ENCODE assay signal across 8 cellular contexts in the genomic region with DNA sequence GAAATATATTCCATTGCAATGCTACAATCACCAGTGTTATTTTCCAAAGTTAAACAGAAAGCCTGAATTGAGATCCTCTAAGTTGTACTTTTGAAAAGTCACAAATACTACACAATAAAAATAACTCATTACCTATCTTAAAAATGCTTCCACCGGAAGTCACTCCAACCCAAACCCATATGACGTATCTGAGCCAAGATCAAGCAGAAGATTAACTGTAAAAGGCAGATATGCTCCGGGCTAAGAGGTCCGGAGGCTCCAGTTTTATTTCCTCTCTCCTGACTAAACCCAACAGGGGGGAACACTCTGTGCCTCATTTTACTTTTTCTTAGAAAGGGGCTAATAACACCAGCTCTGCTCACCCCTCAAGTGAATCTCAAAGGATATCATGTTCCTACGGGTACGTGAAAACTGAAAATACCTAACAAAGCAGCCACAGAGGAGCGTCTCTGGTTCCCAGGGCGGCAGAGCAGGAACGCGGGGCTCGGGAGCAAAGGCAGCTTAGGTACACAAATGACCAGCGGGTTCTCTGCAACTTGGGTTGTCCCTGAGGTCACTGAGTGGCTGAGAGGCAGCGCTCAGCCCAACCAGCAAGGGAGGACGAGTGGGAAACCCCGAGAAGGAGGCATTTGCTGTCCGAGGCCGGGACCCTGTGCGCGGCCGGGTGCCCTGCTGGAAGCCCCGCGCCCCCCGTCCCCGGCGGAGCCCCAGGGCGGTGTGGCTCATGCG. TPM values are rescaled to one million over a fixed set of nuclear protein-coding genes. Genes with fewer than 3 reads are reported as not detected.
DNase-seq lines count a peak whose midpoint lies in the region; ATAC-seq, FAIRE-seq and TF ChIP-seq lines count a peak whose summit lies in the region.

No MANE protein-coding gene starts in this region.

- peak overlapping the region; percentile 58 for H3K4me2 ChIP-seq in DOHH2 (ENCODE audit: low read length)
- peak overlapping the region; percentile 78 for H3K4me2 ChIP-seq in MM.1S (ENCODE audit: low read depth, low read length)

- in situ Hi-C loops in brain microvascular endothelial cell (cut with HindIII; ENCODE audit: low pct_ligation_motif_present, low sequenced_read_pairs): no loop called here

- no peaks in the 10 kb centered on the region for H3K36me3 Mint-ChIP-seq in stimulated activated naive CD8-positive, alpha-beta T cell treated with anti-CD3 and anti-CD28 coated beads, Interleukin-15, Interleukin-2, amounts not matched to agents 100 ng/mL and 50 ng/mL, for 24 hours (ENCODE audit: low read depth)

- H3K27ac ChIP-seq in DOHH2 (ENCODE audit: low read depth, low read length) (no peak overlapping the region), MM.1S (ENCODE audit: low read length) (no peak overlapping the region), brain microvascular endothelial cell (no peak overlapping the region), kidney (ENCODE audit: low read depth in 2 of 2, low read length in 2 of 2) (peak overlapping the region; percentile 97 to 98)

- H3K4me3 Mint-ChIP-seq in stimulated activated naive CD8-positive, alpha-beta T cell treated with anti-CD3 and anti-CD28 coated beads, Interleukin-15, Interleukin-2, amounts not matched to agents 100 ng/mL and 50 ng/mL, for 24 hours: peak overlapping the region; percentile 91

- no peak overlapping the region; the same call in 1 of the 2 replicates for H3K9ac ChIP-seq in MM.1S (ENCODE audit: low read length)
- H3K9ac ChIP-seq in kidney (ENCODE audit: low read length in 2 of 2): peak overlapping the region; percentile 94 to 99

- H3F3A ChIP-seq in DOHH2 (ENCODE audit: control insufficient read depth, insufficient read depth): peaks cover 7% of the 10 kb centered on the region; the same call in 1 of the 2 replicates
- H3F3A ChIP-seq in MM.1S (ENCODE audit: insufficient read depth, low read length): peaks cover 17% of the 10 kb centered on the region

- no peaks in the 10 kb centered on the region for H3K36me3 ChIP-seq in DOHH2 (ENCODE audit: control insufficient read depth, low read length)
- no peaks in the 10 kb centered on the region for H3K36me3 ChIP-seq in MM.1S (replicated peaks; ENCODE audit: insufficient read depth, low read length)
- H3K36me3 ChIP-seq in brain microvascular endothelial cell (replicated peaks): no peaks in the 10 kb centered on the region
- peaks cover 3 to 8% of the 10 kb centered on the region in 2 donors for H3K36me3 ChIP-seq in kidney (ENCODE audit: control insufficient read depth in 1 of 2, insufficient read depth in 2 of 2, low read length in 2 of 2)

- no peaks in the 10 kb centered on the region for H3K9me3 Mint-ChIP-seq in stimulated activated naive CD8-positive, alpha-beta T cell treated with anti-CD3 and anti-CD28 coated beads, Interleukin-15, Interleukin-2, amounts not matched to agents 100 ng/mL and 50 ng/mL, for 24 hours

- FAIRE-seq in kidney (lab: Jason Lieb, UNC): no peak

- peak; percentile 7 for DNase-seq in MM.1S
- peak; percentile 20 for DNase-seq in brain microvascular endothelial cell
- no peak for DNase-seq in kidney
- DNase-seq in hippocampal formation (lab: John Stamatoyannopoulos, UW): no peak
- no peak for DNase-seq in GOT3 (lab: John Stamatoyannopoulos, UW)

- peak; percentile 30 for ATAC-seq in GM21447 (IDR thresholded peaks at IDR 0.05; ENCODE audit: unreplicated experiment)

- H2AFZ ChIP-seq in MM.1S (ENCODE audit: low read length): peak overlapping the region; percentile 82

- TF ChIP-seq CTCF in DOHH2 (IDR thresholded peaks at IDR 0.05; ENCODE audit: low read depth, low read length, poor library complexity, severe bottlenecking) (no peak), MM.1S (IDR thresholded peaks at IDR 0.05; ENCODE audit: low read length) (no peak), brain microvascular endothelial cell (IDR thresholded peaks at IDR 0.05; ENCODE audit: low read depth, low read length, missing control alignments) (no peak), kidney (IDR thresholded peaks at IDR 0.05; ENCODE audit: borderline replicate concordance, extremely low read depth, insufficient read depth) (no peak)

- H3K27me3 ChIP-seq in DOHH2 (ENCODE audit: control insufficient read depth, low read length): peaks cover 48% of the 10 kb centered on the region
- peaks cover 16% of the 10 kb centered on the region for H3K27me3 ChIP-seq in MM.1S (replicated peaks; ENCODE audit: insufficient read depth, low read length)
- H3K27me3 ChIP-seq in brain microvascular endothelial cell (replicated peaks): no peaks in the 10 kb centered on the region

- H3K9me2 ChIP-seq in DOHH2 (replicated peaks; ENCODE audit: control insufficient read depth, low read length): no peaks in the 10 kb centered on the region
- H3K9me2 ChIP-seq in MM.1S (replicated peaks; ENCODE audit: insufficient read depth, low read length): no peaks in the 10 kb centered on the region

- H4K20me1 ChIP-seq in DOHH2 (ENCODE audit: control insufficient read depth, insufficient read depth, low read depth, low read length) (no peaks in the 10 kb centered on the region), MM.1S (ENCODE audit: insufficient read depth, low read length) (no peaks in the 10 kb centered on the region)

- H3K27me3 Mint-ChIP-seq in stimulated activated naive CD8-positive, alpha-beta T cell treated with anti-CD3 and anti-CD28 coated beads, Interleukin-15, Interleukin-2, amounts not matched to agents 100 ng/mL and 50 ng/mL, for 24 hours: peaks cover 15% of the 10 kb centered on the region

- H3K9me3 ChIP-seq in DOHH2 (ENCODE audit: control insufficient read depth, insufficient read depth, low read length) (no peaks in the 10 kb centered on the region), MM.1S (replicated peaks; ENCODE audit: insufficient read depth, low read length) (no peaks in the 10 kb centered on the region), kidney (ENCODE audit: control insufficient read depth in 1 of 2, low read length in 2 of 2) (no peaks in the 10 kb centered on the region)

- H3K4me3 ChIP-seq in DOHH2 (ENCODE audit: low read length) (peak overlapping the region; percentile 52), MM.1S (ENCODE audit: low read length) (peak overlapping the region; percentile 74), brain microvascular endothelial cell (ENCODE audit: low read depth, low read length) (peak overlapping the region; percentile 78), kidney (ENCODE audit: low read length in 2 of 2) (peak overlapping the region; percentile 86 to 97)

- H3K27ac Mint-ChIP-seq in stimulated activated naive CD8-positive, alpha-beta T cell treated with anti-CD3 and anti-CD28 coated beads, Interleukin-15, Interleukin-2, amounts not matched to agents 100 ng/mL and 50 ng/mL, for 24 hours: peak overlapping the region; percentile 78

- H3K4me1 ChIP-seq in DOHH2 (ENCODE audit: control insufficient read depth, low read length) (peaks cover 11% of the 10 kb centered on the region), MM.1S (ENCODE audit: low read length) (peaks cover 5% of the 10 kb centered on the region), kidney (ENCODE audit: control insufficient read depth in 1 of 2, insufficient read depth in 1 of 2, low read depth in 1 of 2, low read length in 2 of 2) (peaks cover 8 to 16% of the 10 kb centered on the region in 2 donors)

- H3K4me1 Mint-ChIP-seq in stimulated activated naive CD8-positive, alpha-beta T cell treated with anti-CD3 and anti-CD28 coated beads, Interleukin-15, Interleukin-2, amounts not matched to agents 100 ng/mL and 50 ng/mL, for 24 hours (ENCODE audit: low read depth): peaks cover 20% of the 10 kb centered on the region

- H3K79me2 ChIP-seq in DOHH2 (ENCODE audit: control insufficient read depth, low read length) (no peaks in the 10 kb centered on the region), MM.1S (ENCODE audit: low read length) (no peaks in the 10 kb centered on the region)

- intact Hi-C loops in kidney (cut with DNase I): no loop called here

RNA-seq across cellular contexts. Expression of a gene that starts 0.8 kb away (rescaled TPM):
- 33.6 TPM for total RNA-seq in kidney
- 47.7 TPM for polyA plus RNA-seq in kidney (ENCODE audit: insufficient read depth, low read depth, low replicate concordance)

RNA-seq across cellular contexts. Expression of a gene that starts 54.6 kb away (rescaled TPM):
- 37.9 TPM for total RNA-seq in kidney
- polyA plus RNA-seq in kidney (ENCODE audit: insufficient read depth, low read depth, low replicate concordance): 52.7 TPM

Comparison
In these comparisons a context has a peak if more than half of its experiments do, and no peak if none do; other contexts are left out.
1. H3K27ac ChIP-seq: peak in kidney (2 of 2); none in DOHH2 (single experiment), MM.1S (single experiment) and brain microvascular endothelial cell (single experiment).
2. DNase-seq: peak in MM.1S (single experiment) and brain microvascular endothelial cell (single experiment); none in kidney (single experiment), hippocampal formation (0 of 2) and GOT3 (single experiment).
3. Peak in every context shown above with its lines, with median percentiles within 50 percentile points of each other: H3K4me3 ChIP-seq.